In genomic region chr15:53982281-53982680, GRCh38 we compare ENCODE assay signal across 20 cellular contexts. TPM values are rescaled to one million over a fixed set of nuclear protein-coding genes. Genes with fewer than 3 reads are reported as not detected.
"Had no signal": no experiment of that assay in that cellular context is flagged by ENCODE, and none has a peak within 500 bp of the region (broad histone marks: within the 10 kb centered on the region; RNA-seq: fewer than 3 reads in every experiment).

No MANE protein-coding gene starts in this region.

- H3K4me3 ChIP-seq: MG63, SJSA1, SK-N-MC had no signal

- H3K4me1 ChIP-seq: SJSA1 had no signal

- H3K27ac ChIP-seq: SJSA1, SK-N-MC had no signal

- H3K36me3 ChIP-seq: MG63, SJSA1 had no signal

- H3K9me3 ChIP-seq: MG63 had no signal

- DNase-seq: IMR-90, Karpas-422, MG63, NCI-H1092, NCI-H1105 treated with DMSO at 0.1 percent for 48 hours, NCI-H1417 treated with DMSO at 0.1 percent for 48 hours, NCI-H146, NCI-H1694 treated with DMSO at 0.1 percent for 48 hours, NCI-H2029, NCI-H2081 treated with DMSO at 0.1 percent for 48 hours, NCI-H2171, NCI-H524, NCI-H526 treated with DMSO at 0.1 percent for 48 hours, NCI-H748 treated with DMSO at 0.1 percent for 48 hours, Right ventricle myocardium superior, SIG-M5 had no signal

- ATAC-seq: HepG2 had no signal

RNA-seq across cellular contexts. Expression of gene UNC13C, which starts 4.0 kb away (rescaled TPM):
- total RNA-seq: IMR-90, NCI-H460, SJSA1 had no signal
